Comparison of ENCODE assay signal across 8 cellular contexts in the genomic region with DNA sequence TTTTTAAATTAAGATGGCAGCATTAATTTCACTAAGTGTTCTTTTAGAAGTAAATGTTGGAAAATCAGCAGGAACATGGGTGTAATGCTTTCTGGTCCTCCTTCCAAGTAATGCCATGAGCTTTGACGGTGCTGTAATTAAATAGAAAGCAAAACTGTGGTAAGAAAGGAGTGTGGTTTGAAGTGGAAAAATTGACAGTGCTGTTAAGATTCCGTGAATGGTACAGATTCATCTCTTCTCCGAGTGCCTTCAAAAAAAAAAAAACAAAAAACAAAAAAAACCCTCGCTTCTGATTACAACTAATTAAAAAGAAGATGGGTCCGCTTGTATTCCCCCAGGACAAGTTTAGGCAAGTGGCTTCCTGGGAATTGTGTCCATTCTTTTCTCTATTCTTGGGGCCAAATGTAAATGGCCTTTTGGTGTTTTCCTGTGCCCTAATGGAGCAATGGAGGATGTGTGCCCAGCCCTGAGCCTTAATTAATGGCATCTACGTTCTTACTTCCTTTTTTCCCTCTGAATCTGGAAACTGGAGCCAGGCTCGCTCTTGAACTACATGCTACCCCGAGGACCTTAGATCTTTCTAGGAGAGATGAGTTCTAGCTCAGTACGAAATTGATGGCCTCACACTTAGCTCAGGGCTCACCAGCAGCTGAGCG. TPM values are rescaled to one million over a fixed set of nuclear protein-coding genes. Genes with fewer than 3 reads are reported as not detected.
DNase-seq lines count a peak whose midpoint lies in the region; ATAC-seq and TF ChIP-seq lines count a peak whose summit lies in the region.

No MANE protein-coding gene starts in this region.

- no peak for DNase-seq in heart left ventricle
- no peak for DNase-seq in left ventricle myocardium superior
- no peak for DNase-seq in T-helper 17 cell
- DNase-seq in fibroblast of pulmonary artery (ENCODE audit: low read depth): no peak
- DNase-seq in stimulated activated effector memory CD8-positive, alpha-beta T cell treated with anti-CD3 and anti-CD28 coated beads, Interleukin-12 subunit alpha, Interleukin-12 subunit beta, amount 100 ng/mL, for 72 hours (ENCODE audit: low spot score in 2 of 2): no peak
- DNase-seq in iPS-NIHi7 (ENCODE audit: extremely low spot score): no peak
- DNase-seq in mesenteric fat pad (ENCODE audit: low spot score): no peak
- DNase-seq in adrenal gland: no peak

- no peaks in the 10 kb centered on the region for H3K9me3 Mint-ChIP-seq in stimulated activated effector memory CD8-positive, alpha-beta T cell treated with anti-CD3 and anti-CD28 coated beads, Interleukin-12 subunit alpha, Interleukin-12 subunit beta, amount 100 ng/mL, for 72 hours

- peaks cover 50% of the 10 kb centered on the region for H3K4me1 Mint-ChIP-seq in T-helper 17 cell
- H3K4me1 Mint-ChIP-seq in stimulated activated effector memory CD8-positive, alpha-beta T cell treated with anti-CD3 and anti-CD28 coated beads, Interleukin-12 subunit alpha, Interleukin-12 subunit beta, amount 100 ng/mL, for 72 hours: peaks cover 62% of the 10 kb centered on the region

- ATAC-seq in heart left ventricle: no peak
- no peak for ATAC-seq in left ventricle myocardium superior
- ATAC-seq in T-helper 17 cell: no peak
- ATAC-seq in stimulated activated effector memory CD8-positive, alpha-beta T cell treated with anti-CD3 and anti-CD28 coated beads, Interleukin-12 subunit alpha, Interleukin-12 subunit beta, amount 100 ng/mL, for 72 hours: peak; percentile 58

- TF ChIP-seq CTCF in heart left ventricle (IDR thresholded peaks at IDR 0.05): no peak
- TF ChIP-seq CTCF in fibroblast of pulmonary artery (IDR thresholded peaks at IDR 0.05; ENCODE audit: low read length, missing control alignments): no peak
- TF ChIP-seq CTCF in adrenal gland (IDR thresholded peaks at IDR 0.05): no peak

- intact Hi-C loops in heart left ventricle (cut with DNase I) (loop anchor here in 4 of 10 donors (5.0 to 10.0 kb wide), 6 partner anchors 71 to 491 kb away; a partner anchor contains a TSS), left ventricle myocardium superior (cut with micrococcal nuclease) (no loop called here), adrenal gland (cut with DNase I) (no loop called here)

- H3K4me3 Mint-ChIP-seq in T-helper 17 cell: peak overlapping the region; percentile 97
- peak overlapping the region; percentile 95 for H3K4me3 Mint-ChIP-seq in stimulated activated effector memory CD8-positive, alpha-beta T cell treated with anti-CD3 and anti-CD28 coated beads, Interleukin-12 subunit alpha, Interleukin-12 subunit beta, amount 100 ng/mL, for 72 hours

- 57 to 68% (median 62%) methylated on average over 10 of the region's 10 CpGs for WGBS in heart left ventricle, 4 donors
- WGBS in adrenal gland, 4 donors: 74 to 83% (median 77%) methylated on average over 10 of the region's 10 CpGs

- H3K4me1 ChIP-seq in heart left ventricle (peaks cover 3 to 68% (median 37%) of the 10 kb centered on the region in 12 donors), adrenal gland (replicated peaks in 1 of 2) (peaks cover 20 to 34% of the 10 kb centered on the region in 2 donors)

- H3K9me3 ChIP-seq in heart left ventricle: no peaks in the 10 kb centered on the region
- H3K9me3 ChIP-seq in T-helper 17 cell (ENCODE audit: control insufficient read depth, low read length, poor library complexity, severe bottlenecking): no peaks in the 10 kb centered on the region
- no peaks in the 10 kb centered on the region for H3K9me3 ChIP-seq in adrenal gland (replicated peaks in 1 of 3)

- H3K27ac ChIP-seq in heart left ventricle (peak overlapping the region in 10 of 12 donors; percentile 58 to 88 (median 80)), adrenal gland (peak overlapping the region in 1 of 5 donors; percentile 80)

- TF ChIP-seq POLR2A in heart left ventricle (IDR thresholded peaks at IDR 0.05) (no peak), adrenal gland (IDR thresholded peaks at IDR 0.05) (no peak)

- H3K27me3 ChIP-seq in heart left ventricle: no peaks in the 10 kb centered on the region
- no peaks in the 10 kb centered on the region for H3K27me3 ChIP-seq in adrenal gland

- peaks cover 2% of the 10 kb centered on the region for H3K36me3 Mint-ChIP-seq in T-helper 17 cell (ENCODE audit: low read depth)
- H3K36me3 Mint-ChIP-seq in stimulated activated effector memory CD8-positive, alpha-beta T cell treated with anti-CD3 and anti-CD28 coated beads, Interleukin-12 subunit alpha, Interleukin-12 subunit beta, amount 100 ng/mL, for 72 hours: peaks cover 76% of the 10 kb centered on the region

- H3K4me3 ChIP-seq in heart left ventricle (peak overlapping the region in 10 of 12 donors; percentile 62 to 88 (median 80)), fibroblast of pulmonary artery (replicated peaks; ENCODE audit: low read depth, low read length) (peak overlapping the region; percentile 78), adrenal gland (peak overlapping the region in 1 of 4 donors; percentile 93)

- peaks cover 0 to 17% (median 4%) of the 10 kb centered on the region in 9 donors for H3K36me3 ChIP-seq in heart left ventricle
- no peaks in the 10 kb centered on the region for H3K36me3 ChIP-seq in adrenal gland (replicated peaks in 1 of 2)

- H3K27me3 Mint-ChIP-seq in T-helper 17 cell: no peaks in the 10 kb centered on the region

- H3K27ac Mint-ChIP-seq in T-helper 17 cell: peak overlapping the region; percentile 70
- peak overlapping the region; percentile 97 for H3K27ac Mint-ChIP-seq in stimulated activated effector memory CD8-positive, alpha-beta T cell treated with anti-CD3 and anti-CD28 coated beads, Interleukin-12 subunit alpha, Interleukin-12 subunit beta, amount 100 ng/mL, for 72 hours

RNA-seq across cellular contexts. Expression of a gene that starts 5.1 kb away (rescaled TPM):
- total RNA-seq in heart left ventricle (10 to 100 TPM; 23.3 to 60.7 (median 29.6) TPM), left ventricle myocardium superior (49.2 TPM), T-helper 17 cell (10 to 100 TPM; 18.2 to 19.9 TPM), mesenteric fat pad (68.0 TPM), adrenal gland (10 to 100 TPM; 10.3 to 26.9 (median 22.1) TPM)
- polyA plus RNA-seq in heart left ventricle (10 to 100 TPM; 23.7 to 49.0 TPM), adrenal gland (10 to 100 TPM; 16.2 to 21.6 (median 21.1) TPM)
